ENCODE assay signal across 1 cellular context in genomic region chr7:149285581-149285975, GRCh38.
TF ChIP-seq lines count a peak whose summit lies in the region.

No MANE protein-coding gene starts in this region.

TF ChIP-seq in H1, 55 proteins besides CTCF, POLR2A, EP300 and RAD21 (continued from another document):
- no peak for TF ChIP-seq RBBP5 (IDR thresholded peaks at IDR 0.05; ENCODE audit: borderline replicate concordance, low read depth, low read length)
